12 cellular contexts compared by ENCODE assay signal in the genomic region with DNA sequence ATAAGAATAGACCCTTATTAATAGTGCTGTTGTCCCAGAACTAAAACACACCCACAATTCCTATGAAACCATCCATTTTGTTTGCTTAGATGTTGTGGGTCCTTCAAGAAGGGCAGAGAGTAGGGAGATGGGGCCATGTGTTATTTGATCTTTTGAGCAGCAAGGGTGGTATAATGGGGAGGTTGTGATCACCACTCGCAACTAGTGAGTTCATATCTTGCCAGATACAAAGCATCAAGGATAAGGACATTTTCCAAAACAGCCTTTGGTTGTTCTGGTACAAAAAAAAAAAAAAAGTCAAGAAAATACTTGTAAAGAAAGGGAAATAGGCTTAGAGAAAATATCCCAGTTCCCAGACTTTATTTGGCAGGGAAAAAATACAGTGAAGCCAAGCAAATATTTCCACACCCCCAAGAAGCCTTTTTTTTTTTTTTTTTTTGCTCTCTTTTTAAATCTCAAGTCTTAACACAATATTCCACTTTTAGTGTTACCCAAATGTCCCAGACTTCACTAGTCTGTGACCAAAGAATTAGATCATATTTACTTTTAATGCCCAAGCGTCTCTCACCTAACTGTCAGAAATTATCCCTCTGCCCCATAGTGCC. TPM values are rescaled to one million over a fixed set of nuclear protein-coding genes. Genes with fewer than 3 reads are reported as not detected.
"Had no signal": no experiment of that assay in that cellular context is flagged by ENCODE, and none has a peak within 500 bp of the region (broad histone marks: within the 10 kb centered on the region; RNA-seq: fewer than 3 reads in every experiment).

No MANE protein-coding gene starts in this region.

- H3K4me1 ChIP-seq: prostate gland had no signal

- ATAC-seq: left colon; mucosa of descending colon; naive thymus-derived CD8-positive, alpha-beta T cell; T-helper 17 cell had no signal

- H3K27ac ChIP-seq: hepatocyte, prostate gland had no signal

- H3K4me3 ChIP-seq: gastrocnemius medialis, hepatocyte, mucosa of descending colon, prostate gland, stomach had no signal

- H3K27me3 ChIP-seq: gastrocnemius medialis, hepatocyte, stomach had no signal

- DNase-seq: activated B cell treated with CpG ODN at 0.5 μM for 24 hours; activated CD4-positive, alpha-beta T cell treated with anti-CD3 and anti-CD28 coated beads, Interleukin-2, amount 10 ng/mL, durations not matched to agents 24 days and 14 days; activated naive CD4-positive, alpha-beta T cell treated with Interleukin-2 at 50 U/mL for 16 hours; gastrocnemius medialis; left colon; mucosa of descending colon; naive thymus-derived CD8-positive, alpha-beta T cell; occipital lobe; stomach; T-helper 17 cell had no signal

- H3K9me3 ChIP-seq: gastrocnemius medialis, mucosa of descending colon, prostate gland, stomach had no signal

- H3K36me3 ChIP-seq: gastrocnemius medialis, prostate gland, stomach had no signal

RNA-seq across cellular contexts. Expression of gene ANTXR1, which starts 54.1 kb away (rescaled TPM):
- total RNA-seq: activated B cell treated with CpG ODN at 0.5 μM for 24 hours; activated CD4-positive, alpha-beta T cell treated with anti-CD3 and anti-CD28 coated beads, Interleukin-2, amount 10 ng/mL, durations not matched to agents 24 days and 14 days; T-helper 17 cell had no signal
